Comparison of ENCODE assay signal across 21 cellular contexts in the genomic region with DNA sequence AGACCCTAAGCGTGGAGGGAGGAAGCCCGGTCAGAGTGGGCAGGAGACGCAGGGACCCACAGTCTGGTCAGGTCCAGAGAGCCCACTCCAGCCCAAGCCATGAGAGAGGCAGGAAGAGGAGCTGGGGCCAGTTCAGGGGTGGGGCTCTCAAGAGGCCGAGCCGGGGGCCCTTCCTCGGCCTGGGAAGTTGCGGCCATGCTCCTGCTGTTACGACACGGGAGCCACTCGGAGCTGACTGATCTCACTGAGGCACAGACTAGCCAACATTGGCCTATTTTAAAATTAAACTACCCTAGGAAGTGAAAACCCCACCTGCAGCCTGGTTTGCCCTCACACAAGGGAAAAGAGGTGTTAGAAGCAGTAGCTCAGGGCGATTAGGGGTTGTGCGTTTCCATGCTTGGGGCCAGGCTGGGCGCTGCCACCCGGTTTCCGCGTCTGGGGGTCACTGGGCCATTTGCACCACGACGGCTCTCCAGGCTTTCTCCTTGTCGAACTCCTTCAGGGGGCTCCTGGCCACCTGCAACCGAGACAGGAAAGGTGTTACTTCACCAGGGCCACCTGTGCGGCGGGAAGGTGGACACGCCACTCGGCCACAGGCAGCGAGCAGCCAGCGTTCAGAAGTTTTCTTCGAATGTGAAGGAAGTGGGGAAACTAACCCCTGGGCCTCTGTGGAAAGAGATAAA. TPM values are rescaled to one million over a fixed set of nuclear protein-coding genes. Genes with fewer than 3 reads are reported as not detected.
"Had no signal": no experiment of that assay in that cellular context is flagged by ENCODE, and none has a peak within 500 bp of the region (broad histone marks: within the 10 kb centered on the region; RNA-seq: fewer than 3 reads in every experiment).

No MANE protein-coding gene starts in this region.

- H3K27ac ChIP-seq: pancreas, testis had no signal

- H3K9me3 Mint-ChIP-seq: activated CD4-positive, alpha-beta memory T cell treated with anti-CD3 and anti-CD28 coated beads, Interleukin-2, amount 10 ng/mL, durations not matched to agents 7 days and 5 days; activated naive CD8-positive, alpha-beta T cell treated with anti-CD3 and anti-CD28 coated beads for 36 hours; stimulated activated memory B cell treated with anti-CD40 and anti-IgM and Interleukin-4, amounts not matched to agents 10 μg/mL and 1 μg/mL and 100 μg/mL, for 72 hours; T-helper 2 cell treated with Interferon-gamma antibody and Interleukin-4, amounts not matched to agents 5 μg/mL and 100 μg/mL, for 36 hours; type B pancreatic cell; WTC11 had no signal

- H3K27ac Mint-ChIP-seq: activated CD4-positive, alpha-beta memory T cell treated with anti-CD3 and anti-CD28 coated beads, Interleukin-2, amount 10 ng/mL, durations not matched to agents 7 days and 5 days; activated CD8-positive, alpha-beta memory T cell treated with anti-CD3 and anti-CD28 coated beads, Interleukin-2, amount 10 ng/mL, durations not matched to agents 7 days and 5 days; activated naive CD8-positive, alpha-beta T cell treated with anti-CD3 and anti-CD28 coated beads for 36 hours; stimulated activated memory B cell treated with anti-CD40 and anti-IgM and Interleukin-4, amounts not matched to agents 10 μg/mL and 1 μg/mL and 100 μg/mL, for 72 hours; T-helper 2 cell treated with Interferon-gamma antibody and Interleukin-4, amounts not matched to agents 5 μg/mL and 100 μg/mL, for 36 hours; type B pancreatic cell; WTC11 had no signal

- H3K4me1 Mint-ChIP-seq: activated CD4-positive, alpha-beta memory T cell treated with anti-CD3 and anti-CD28 coated beads, Interleukin-2, amount 10 ng/mL, durations not matched to agents 7 days and 5 days; activated CD8-positive, alpha-beta memory T cell treated with anti-CD3 and anti-CD28 coated beads, Interleukin-2, amount 10 ng/mL, durations not matched to agents 7 days and 5 days; activated naive CD8-positive, alpha-beta T cell treated with anti-CD3 and anti-CD28 coated beads for 36 hours had no signal

- H3K36me3 ChIP-seq: pancreas had no signal

- H3K4me2 ChIP-seq: smooth muscle cell had no signal

- H3K36me3 Mint-ChIP-seq: activated CD8-positive, alpha-beta memory T cell treated with anti-CD3 and anti-CD28 coated beads, Interleukin-2, amount 10 ng/mL, durations not matched to agents 7 days and 5 days; activated naive CD8-positive, alpha-beta T cell treated with anti-CD3 and anti-CD28 coated beads for 36 hours; stimulated activated memory B cell treated with anti-CD40 and anti-IgM and Interleukin-4, amounts not matched to agents 10 μg/mL and 1 μg/mL and 100 μg/mL, for 72 hours; type B pancreatic cell; WTC11 had no signal

- H3K27me3 ChIP-seq: testis had no signal

- H3K4me3 Mint-ChIP-seq: activated CD4-positive, alpha-beta memory T cell treated with anti-CD3 and anti-CD28 coated beads, Interleukin-2, amount 10 ng/mL, durations not matched to agents 7 days and 5 days; activated CD8-positive, alpha-beta memory T cell treated with anti-CD3 and anti-CD28 coated beads, Interleukin-2, amount 10 ng/mL, durations not matched to agents 7 days and 5 days; activated naive CD8-positive, alpha-beta T cell treated with anti-CD3 and anti-CD28 coated beads for 36 hours; stimulated activated memory B cell treated with anti-CD40 and anti-IgM and Interleukin-4, amounts not matched to agents 10 μg/mL and 1 μg/mL and 100 μg/mL, for 72 hours; T-helper 2 cell treated with Interferon-gamma antibody and Interleukin-4, amounts not matched to agents 5 μg/mL and 100 μg/mL, for 36 hours; type B pancreatic cell; WTC11 had no signal

- H3K9me3 ChIP-seq: pancreas, testis had no signal

- FAIRE-seq: colon, endometrium, pancreas had no signal

- H3K4me1 ChIP-seq: pancreas, testis had no signal

- H3K4me3 ChIP-seq: pancreas, smooth muscle cell, testis had no signal

- ATAC-seq: activated CD8-positive, alpha-beta memory T cell treated with anti-CD3 and anti-CD28 coated beads, Interleukin-2, amount 10 ng/mL, durations not matched to agents 7 days and 5 days; sciatic nerve; stimulated activated memory B cell treated with anti-CD40 and anti-IgM and Interleukin-4, amounts not matched to agents 10 μg/mL and 1 μg/mL and 100 μg/mL, for 72 hours; WTC11 had no signal

- DNase-seq: activated CD4-positive, alpha-beta memory T cell treated with anti-CD3 and anti-CD28 coated beads, Interleukin-2, amount 10 ng/mL, durations not matched to agents 7 days and 5 days; activated CD4-positive, alpha-beta T cell treated with anti-CD3 and anti-CD28 coated beads for 48 hours; activated CD8-positive, alpha-beta memory T cell treated with anti-CD3 and anti-CD28 coated beads, Interleukin-2, amount 10 ng/mL, durations not matched to agents 7 days and 5 days; activated naive CD4-positive, alpha-beta T cell; activated naive CD8-positive, alpha-beta T cell treated with anti-CD3 and anti-CD28 coated beads for 36 hours; erythroblast; foreskin melanocyte; glutamatergic neuron; hypothalamus; islet precursor cell; stimulated activated CD4-positive, alpha-beta T cell treated with anti-CD3 and anti-CD28 coated beads, Interleukin-4, amount 100 ng/mL, for 4 hours; testis had no signal

RNA-seq across cellular contexts. Expression of a gene that starts 3.2 kb away (rescaled TPM):
- total RNA-seq: activated CD4-positive, alpha-beta memory T cell treated with anti-CD3 and anti-CD28 coated beads, Interleukin-2, amount 10 ng/mL, durations not matched to agents 7 days and 5 days; activated CD8-positive, alpha-beta memory T cell treated with anti-CD3 and anti-CD28 coated beads, Interleukin-2, amount 10 ng/mL, durations not matched to agents 7 days and 5 days; activated naive CD8-positive, alpha-beta T cell treated with anti-CD3 and anti-CD28 coated beads for 36 hours; pancreas; sciatic nerve; smooth muscle cell; WTC11 had no signal
- polyA plus RNA-seq: pancreas had no signal

RNA-seq across cellular contexts. Expression of a gene that starts 28.5 kb away (rescaled TPM):
- total RNA-seq: activated CD4-positive, alpha-beta memory T cell treated with anti-CD3 and anti-CD28 coated beads, Interleukin-2, amount 10 ng/mL, durations not matched to agents 7 days and 5 days; WTC11 had no signal

RNA-seq across cellular contexts. Expression of a gene that starts 48.7 kb away (rescaled TPM):
- total RNA-seq: activated CD4-positive, alpha-beta memory T cell treated with anti-CD3 and anti-CD28 coated beads, Interleukin-2, amount 10 ng/mL, durations not matched to agents 7 days and 5 days; activated naive CD8-positive, alpha-beta T cell treated with anti-CD3 and anti-CD28 coated beads for 36 hours; pancreas; sciatic nerve had no signal
- polyA plus RNA-seq: pancreas, smooth muscle cell had no signal
